1 cellular context compared by ENCODE assay signal in the genomic region with DNA sequence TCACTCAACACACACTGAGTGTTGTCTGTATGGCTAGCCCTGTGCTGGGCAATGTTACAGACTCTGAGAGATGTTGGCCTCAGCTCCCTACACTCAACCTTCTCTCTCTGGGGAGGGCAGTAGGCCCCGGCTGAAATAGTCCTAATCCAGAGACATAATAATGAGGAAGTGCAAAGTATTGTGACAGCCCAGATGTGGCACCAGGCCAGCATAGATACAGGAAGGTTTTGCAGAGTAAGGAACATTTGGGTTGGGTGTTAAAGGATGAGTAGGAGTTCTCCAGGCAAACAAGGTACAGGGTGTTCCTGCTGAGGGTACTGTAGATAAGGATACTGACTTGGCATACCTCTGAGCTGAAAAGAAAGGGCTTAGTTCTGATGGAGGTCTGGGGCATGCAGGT.
TF ChIP-seq lines count a peak whose summit lies in the region.

No MANE protein-coding gene starts in this region.

TF ChIP-seq in HepG2, 621 proteins besides CTCF, POLR2A, EP300 and RAD21:
- TF ChIP-seq SUZ12 (IDR thresholded peaks at IDR 0.05; ENCODE audit: low read depth, low read length) (no peak), ZNF441 (CRISPR knock-in tag; IDR thresholded peaks at IDR 0.05; ENCODE audit: borderline replicate concordance) (no peak), NR2C2 (CRISPR knock-in tag; IDR thresholded peaks at IDR 0.05; ENCODE audit: borderline replicate concordance) (no peak), DNMT3B (CRISPR knock-in tag; conservative IDR thresholded peaks at IDR 0.05) (no peak), HHEX (CRISPR knock-in tag; IDR thresholded peaks at IDR 0.05) (no peak), KLF9 (CRISPR knock-in tag; IDR thresholded peaks at IDR 0.05; ENCODE audit: low read depth) (no peak), NCOR1 (IDR thresholded peaks at IDR 0.05; ENCODE audit: borderline replicate concordance, low read length) (no peak), JUND (CRISPR knock-in tag; IDR thresholded peaks at IDR 0.05) (no peak), MAFG (CRISPR knock-in tag; IDR thresholded peaks at IDR 0.05) (no peak), SOX13 (IDR thresholded peaks at IDR 0.05) (no peak), SOX13 (CRISPR knock-in tag; conservative IDR thresholded peaks at IDR 0.05 in 1 of 2, IDR thresholded peaks at IDR 0.05 in 1 of 2) (no peak), ZNF850 (CRISPR knock-in tag; conservative IDR thresholded peaks at IDR 0.05) (no peak), MIER3 (CRISPR knock-in tag; IDR thresholded peaks at IDR 0.05; ENCODE audit: borderline replicate concordance) (no peak), NR3C1 (CRISPR knock-in tag; IDR thresholded peaks at IDR 0.05) (no peak), RBM22 (optimal IDR thresholded peaks at IDR 0.05; ENCODE audit: low read length) (no peak), TCF12 (IDR thresholded peaks at IDR 0.05) (no peak), TCF12 (CRISPR knock-in tag; IDR thresholded peaks at IDR 0.05) (no peak), ZMYM3 (CRISPR knock-in tag; IDR thresholded peaks at IDR 0.05) (no peak), FLYWCH1 (CRISPR knock-in tag; IDR thresholded peaks at IDR 0.05) (no peak), SCMH1 (CRISPR knock-in tag; IDR thresholded peaks at IDR 0.05; ENCODE audit: borderline replicate concordance) (no peak)
- TF ChIP-seq, protein P1, sequence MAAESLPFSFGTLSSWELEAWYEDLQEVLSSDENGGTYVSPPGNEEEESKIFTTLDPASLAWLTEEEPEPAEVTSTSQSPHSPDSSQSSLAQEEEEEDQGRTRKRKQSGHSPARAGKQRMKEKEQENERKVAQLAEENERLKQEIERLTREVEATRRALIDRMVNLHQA (CRISPR knock-in tag; IDR thresholded peaks at IDR 0.05), result no peak
- TF ChIP-seq, protein P2, sequence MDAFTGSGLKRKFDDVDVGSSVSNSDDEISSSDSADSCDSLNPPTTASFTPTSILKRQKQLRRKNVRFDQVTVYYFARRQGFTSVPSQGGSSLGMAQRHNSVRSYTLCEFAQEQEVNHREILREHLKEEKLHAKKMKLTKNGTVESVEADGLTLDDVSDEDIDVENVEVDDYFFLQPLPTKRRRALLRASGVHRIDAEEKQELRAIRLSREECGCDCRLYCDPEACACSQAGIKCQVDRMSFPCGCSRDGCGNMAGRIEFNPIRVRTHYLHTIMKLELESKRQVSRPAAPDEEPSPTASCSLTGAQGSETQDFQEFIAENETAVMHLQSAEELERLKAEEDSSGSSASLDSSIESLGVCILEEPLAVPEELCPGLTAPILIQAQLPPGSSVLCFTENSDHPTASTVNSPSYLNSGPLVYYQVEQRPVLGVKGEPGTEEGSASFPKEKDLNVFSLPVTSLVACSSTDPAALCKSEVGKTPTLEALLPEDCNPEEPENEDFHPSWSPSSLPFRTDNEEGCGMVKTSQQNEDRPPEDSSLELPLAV (CRISPR knock-in tag; conservative IDR thresholded peaks at IDR 0.05; ENCODE audit: low read depth), result no peak
TF ChIP-seq in HepG2: peak in this region for 0.
